Comparison of ENCODE assay signal across 8 cellular contexts in genomic region chr3:12868039-12869024, GRCh38. TPM values are rescaled to one million over a fixed set of nuclear protein-coding genes. Genes with fewer than 3 reads are reported as not detected.
A peak's percentile ranks its signal among the peaks of the same experiment; 100 is the strongest.
DNase-seq lines count a peak whose midpoint lies in the region; ATAC-seq and TF ChIP-seq lines count a peak whose summit lies in the region.

No MANE protein-coding gene starts in this region.

- H3K4me1 Mint-ChIP-seq in activated CD4-positive, alpha-beta memory T cell treated with anti-CD3 and anti-CD28 coated beads, Interleukin-2, amount 10 ng/mL, durations not matched to agents 7 days and 5 days, result peaks cover 19% of the 10 kb centered on the region
- H3K4me1 Mint-ChIP-seq in effector memory CD8-positive, alpha-beta T cell (ENCODE audit: low read depth in 2 of 2), result peaks cover 21 to 29% of the 10 kb centered on the region in 2 donors

- no peaks in the 10 kb centered on the region for H3K36me3 ChIP-seq in BJ (ENCODE audit: control insufficient read depth, insufficient read depth, low read length)

- H3K36me3 Mint-ChIP-seq in activated CD4-positive, alpha-beta memory T cell treated with anti-CD3 and anti-CD28 coated beads, Interleukin-2, amount 10 ng/mL, durations not matched to agents 7 days and 5 days (ENCODE audit: low read depth), result no peaks in the 10 kb centered on the region
- H3K36me3 Mint-ChIP-seq in effector memory CD8-positive, alpha-beta T cell (ENCODE audit: insufficient read depth), result peaks cover 5% of the 10 kb centered on the region

- ATAC-seq in GM19324 (IDR thresholded peaks at IDR 0.05; ENCODE audit: low FRiP score, unreplicated experiment), result peak; percentile 46
- peak; percentile 45 for ATAC-seq in HG03521 (IDR thresholded peaks at IDR 0.05; ENCODE audit: unreplicated experiment)
- ATAC-seq in effector memory CD8-positive, alpha-beta T cell (replicated peaks), result peak; percentile 61

- peak overlapping the region; percentile 61 for H3K4me3 Mint-ChIP-seq in activated CD4-positive, alpha-beta memory T cell treated with anti-CD3 and anti-CD28 coated beads, Interleukin-2, amount 10 ng/mL, durations not matched to agents 7 days and 5 days
- H3K4me3 Mint-ChIP-seq in effector memory CD8-positive, alpha-beta T cell, result peak overlapping the region; percentile 76 to 83

- TF ChIP-seq CTCF in BJ (IDR thresholded peaks at IDR 0.05; ENCODE audit: insufficient read depth, low read depth, low read length), result peak; percentile 92

- peaks cover 28% of the 10 kb centered on the region for H3K27me3 Mint-ChIP-seq in activated CD4-positive, alpha-beta memory T cell treated with anti-CD3 and anti-CD28 coated beads, Interleukin-2, amount 10 ng/mL, durations not matched to agents 7 days and 5 days
- peaks cover 0 to 38% of the 10 kb centered on the region in 2 donors for H3K27me3 Mint-ChIP-seq in effector memory CD8-positive, alpha-beta T cell

- CTCF ChIA-PET in BJ (lab: Yijun Ruan, JAX), result interaction anchor here (0.7 to 5.6 kb wide), 22 partner anchors 9 to 592 kb away, joined by 3 to 58 read pairs (median 4); no protein-coding TSS in a partner anchor
- CTCF ChIA-PET in activated CD4-positive, alpha-beta memory T cell treated with anti-CD3 and anti-CD28 coated beads, Interleukin-2, amount 10 ng/mL, durations not matched to agents 7 days and 5 days (lab: Charles Lee), result interaction anchor here (0.7 to 2.2 kb wide), 8 partner anchors 13 to 178 kb away, joined by 3 to 14 read pairs (median 4); partner anchors contain the start of gene RPL32

- H3K4me3 ChIP-seq in BJ (ENCODE audit: low read depth, low read length), result no peak overlapping the region

- no peak overlapping the region for H3K27ac Mint-ChIP-seq in activated CD4-positive, alpha-beta memory T cell treated with anti-CD3 and anti-CD28 coated beads, Interleukin-2, amount 10 ng/mL, durations not matched to agents 7 days and 5 days
- peak overlapping the region; percentile 13 to 36 for H3K27ac Mint-ChIP-seq in effector memory CD8-positive, alpha-beta T cell

- POLR2A ChIA-PET in BJ (lab: Charles Lee), result no interaction called here
- POLR2A ChIA-PET in activated CD4-positive, alpha-beta memory T cell treated with anti-CD3 and anti-CD28 coated beads, Interleukin-2, amount 10 ng/mL, durations not matched to agents 7 days and 5 days (lab: Charles Lee), result interaction anchor here (0.8 kb wide), 1 partner anchor 20 kb away, joined by 3 read pairs; no protein-coding TSS in a partner anchor

- peaks cover 5% of the 10 kb centered on the region for H3K9me3 Mint-ChIP-seq in activated CD4-positive, alpha-beta memory T cell treated with anti-CD3 and anti-CD28 coated beads, Interleukin-2, amount 10 ng/mL, durations not matched to agents 7 days and 5 days
- peaks cover 2 to 7% of the 10 kb centered on the region in 2 donors for H3K9me3 Mint-ChIP-seq in effector memory CD8-positive, alpha-beta T cell

- peaks cover 2% of the 10 kb centered on the region; the same call in 1 of the 2 replicates for H3K27me3 ChIP-seq in BJ (ENCODE audit: control insufficient read depth, insufficient read depth, low read length)

- DNase-seq in BJ (ENCODE audit: low read depth), result no peak
- peak; percentile 90 for DNase-seq in NCI-H82 (lab: John Stamatoyannopoulos, UW)
- DNase-seq in activated CD4-positive, alpha-beta memory T cell treated with anti-CD3 and anti-CD28 coated beads, Interleukin-2, amount 10 ng/mL, durations not matched to agents 7 days and 5 days, result peak; percentile 66
- peak; percentile 40 to 54 (median 51) for DNase-seq in effector memory CD8-positive, alpha-beta T cell
- peak; percentile 96 for DNase-seq in medulla oblongata (ENCODE audit: extremely low spot score)
- DNase-seq in stimulated activated CD8-positive, alpha-beta memory T cell treated with anti-CD3 and anti-CD28 coated beads, Interleukin-12 subunit alpha, Interleukin-12 subunit beta, amount 100 ng/mL, for 24 hours (ENCODE audit: extremely low read depth), result peak; percentile 32

RNA-seq across cellular contexts. Expression of gene RPL32, which starts 27.0 kb away (rescaled TPM):
- polyA plus RNA-seq in BJ (2011; rRNA removed), result 3,018 and 4,118 TPM in 2 replicates
- polyA minus RNA-seq in BJ (2011; rRNA and poly(A)+ RNA removed), result 571 and 926 TPM in 2 replicates
- 1,000 to 10,000 TPM; 1,634 to 1,730 TPM for total RNA-seq in activated CD4-positive, alpha-beta memory T cell treated with anti-CD3 and anti-CD28 coated beads, Interleukin-2, amount 10 ng/mL, durations not matched to agents 7 days and 5 days
